ENCODE assay signal across 8 cellular contexts in the genomic region with DNA sequence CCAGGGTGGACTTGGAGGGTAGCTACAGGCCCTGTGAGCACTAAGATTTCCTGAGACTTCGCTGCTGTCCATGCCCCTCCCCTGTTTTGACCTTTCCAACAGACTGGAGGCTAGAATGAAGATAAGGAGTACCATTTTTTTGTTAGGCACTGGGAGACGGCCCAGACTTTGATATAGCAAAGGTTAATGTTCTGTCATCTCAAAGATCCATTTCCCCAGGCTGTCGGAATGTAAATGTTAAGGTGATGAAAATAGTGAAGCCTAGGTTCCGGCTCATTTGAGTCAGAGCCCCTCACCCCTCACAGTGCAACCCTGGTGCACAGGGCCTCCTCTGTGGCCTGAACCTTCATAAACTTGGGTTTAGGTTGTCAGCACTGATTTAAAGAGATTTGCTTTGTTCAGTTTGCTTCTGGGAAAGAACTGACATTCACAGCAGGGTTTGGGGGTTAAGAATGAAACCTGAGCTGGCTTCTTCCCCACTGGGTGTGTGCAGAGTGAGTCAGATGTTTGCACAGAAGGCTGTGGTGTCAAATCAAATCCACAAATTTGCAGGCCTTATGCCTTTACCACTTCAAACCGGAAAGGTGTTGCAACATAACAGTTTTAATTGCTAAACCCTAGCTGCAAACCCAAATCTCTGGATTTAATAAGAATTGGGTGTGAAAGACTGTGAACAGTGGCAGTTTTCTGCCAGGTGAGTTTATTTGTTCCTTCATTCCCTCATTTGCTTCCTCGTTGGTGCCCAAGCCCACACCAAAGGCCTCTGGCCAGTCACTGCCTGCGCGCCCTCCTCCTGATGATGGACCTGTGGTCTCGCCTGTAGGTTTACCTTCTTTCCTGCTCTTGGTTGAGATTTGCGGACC. TPM values are rescaled to one million over a fixed set of nuclear protein-coding genes. Genes with fewer than 3 reads are reported as not detected.
A peak's percentile ranks its signal among the peaks of the same experiment; 100 is the strongest.
DNase-seq lines count a peak whose midpoint lies in the region; ATAC-seq, FAIRE-seq and TF ChIP-seq lines count a peak whose summit lies in the region.

No MANE protein-coding gene starts in this region.

- H3K9ac ChIP-seq in HUES48 (ENCODE audit: low read depth, low read length) = no peak overlapping the region
- no peak overlapping the region for H3K9ac ChIP-seq in kidney (ENCODE audit: low read length in 2 of 2)

- ATAC-seq in HG02623 (IDR thresholded peaks at IDR 0.05; ENCODE audit: unreplicated experiment) = no peak

- 51 to 59% (median 55%) methylated on average over 10 of the region's 10 CpGs for WGBS in adrenal gland, 4 donors

- FAIRE-seq in kidney (lab: Jason Lieb, UNC) = no peak

- H3K27ac ChIP-seq in HUES48 (ENCODE audit: low read depth, low read length) = peak overlapping the region; percentile 94
- H3K27ac ChIP-seq in adrenal gland = peak overlapping the region in 3 of 5 donors; percentile 40 to 64 (median 54)
- H3K27ac ChIP-seq in kidney (ENCODE audit: low read depth in 2 of 2, low read length in 2 of 2) = peak overlapping the region; percentile 76 to 80

- peaks cover 7% of the 10 kb centered on the region for H3K4me1 ChIP-seq in HUES48 (ENCODE audit: control insufficient read depth, insufficient read depth, low read length)
- H3K4me1 ChIP-seq in adrenal gland (replicated peaks in 1 of 2) = peaks cover 11 to 17% of the 10 kb centered on the region in 2 donors
- H3K4me1 ChIP-seq in kidney (ENCODE audit: control insufficient read depth in 1 of 2, insufficient read depth in 1 of 2, low read depth in 1 of 2, low read length in 2 of 2) = peaks cover 10 to 17% of the 10 kb centered on the region in 2 donors

- DNase-seq in COR-L47 (lab: John Stamatoyannopoulos, UW) = peak; percentile 79
- DNase-seq in adrenal gland = peak in 6 of 7 donors; percentile 26 to 67 (median 44)
- DNase-seq in kidney = no peak
- peak; percentile 55 to 57 for DNase-seq in stimulated activated CD8-positive, alpha-beta memory T cell treated with anti-CD3 and anti-CD28 coated beads, Interleukin-15, amount 100 ng/mL, for 48 hours (ENCODE audit: low read depth in 2 of 2)
- no peak for DNase-seq in T-helper 9 cell

- no peaks in the 10 kb centered on the region for H3K36me3 ChIP-seq in HUES48 (ENCODE audit: control insufficient read depth, insufficient read depth, low read length)
- no peaks in the 10 kb centered on the region for H3K36me3 ChIP-seq in adrenal gland (replicated peaks in 1 of 2)
- H3K36me3 ChIP-seq in kidney (ENCODE audit: control insufficient read depth in 1 of 2, insufficient read depth in 2 of 2, low read length in 2 of 2) = no peaks in the 10 kb centered on the region

- no peak for TF ChIP-seq POLR2A in adrenal gland (IDR thresholded peaks at IDR 0.05)

- H3K27me3 ChIP-seq in HUES48 (ENCODE audit: control insufficient read depth, insufficient read depth, low read length) (no peaks in the 10 kb centered on the region), adrenal gland (no peaks in the 10 kb centered on the region)

- H3K9me3 ChIP-seq in HUES48 (ENCODE audit: control insufficient read depth, insufficient read depth, low read length) = no peaks in the 10 kb centered on the region
- no peaks in the 10 kb centered on the region for H3K9me3 ChIP-seq in adrenal gland (replicated peaks in 1 of 3)
- no peaks in the 10 kb centered on the region for H3K9me3 ChIP-seq in kidney (ENCODE audit: control insufficient read depth in 1 of 2, low read length in 2 of 2)

- intact Hi-C loops in adrenal gland (cut with DNase I) (no loop called here), kidney (cut with DNase I) (no loop called here)

- TF ChIP-seq CTCF in adrenal gland (IDR thresholded peaks at IDR 0.05) (no peak), kidney (IDR thresholded peaks at IDR 0.05; ENCODE audit: borderline replicate concordance, extremely low read depth, insufficient read depth) (no peak)

- 0 out of 2 replicates have a peak overlapping the region, but pooled peaks have one; percentile 7 for H3K4me3 ChIP-seq in HUES48 (ENCODE audit: low read depth, low read length)
- H3K4me3 ChIP-seq in adrenal gland = no peak overlapping the region
- H3K4me3 ChIP-seq in kidney (ENCODE audit: low read length in 2 of 2) = no peak overlapping the region

TF ChIP-seq in PFSK-1, 5 proteins besides CTCF, POLR2A, EP300 and RAD21:
- 0 out of 2 replicates have a peak, but pooled peaks have one; percentile 15 for TF ChIP-seq SIN3A (IDR thresholded peaks at IDR 0.05; ENCODE audit: borderline replicate concordance, insufficient read depth, low read length)
- TF ChIP-seq, protein P1, sequence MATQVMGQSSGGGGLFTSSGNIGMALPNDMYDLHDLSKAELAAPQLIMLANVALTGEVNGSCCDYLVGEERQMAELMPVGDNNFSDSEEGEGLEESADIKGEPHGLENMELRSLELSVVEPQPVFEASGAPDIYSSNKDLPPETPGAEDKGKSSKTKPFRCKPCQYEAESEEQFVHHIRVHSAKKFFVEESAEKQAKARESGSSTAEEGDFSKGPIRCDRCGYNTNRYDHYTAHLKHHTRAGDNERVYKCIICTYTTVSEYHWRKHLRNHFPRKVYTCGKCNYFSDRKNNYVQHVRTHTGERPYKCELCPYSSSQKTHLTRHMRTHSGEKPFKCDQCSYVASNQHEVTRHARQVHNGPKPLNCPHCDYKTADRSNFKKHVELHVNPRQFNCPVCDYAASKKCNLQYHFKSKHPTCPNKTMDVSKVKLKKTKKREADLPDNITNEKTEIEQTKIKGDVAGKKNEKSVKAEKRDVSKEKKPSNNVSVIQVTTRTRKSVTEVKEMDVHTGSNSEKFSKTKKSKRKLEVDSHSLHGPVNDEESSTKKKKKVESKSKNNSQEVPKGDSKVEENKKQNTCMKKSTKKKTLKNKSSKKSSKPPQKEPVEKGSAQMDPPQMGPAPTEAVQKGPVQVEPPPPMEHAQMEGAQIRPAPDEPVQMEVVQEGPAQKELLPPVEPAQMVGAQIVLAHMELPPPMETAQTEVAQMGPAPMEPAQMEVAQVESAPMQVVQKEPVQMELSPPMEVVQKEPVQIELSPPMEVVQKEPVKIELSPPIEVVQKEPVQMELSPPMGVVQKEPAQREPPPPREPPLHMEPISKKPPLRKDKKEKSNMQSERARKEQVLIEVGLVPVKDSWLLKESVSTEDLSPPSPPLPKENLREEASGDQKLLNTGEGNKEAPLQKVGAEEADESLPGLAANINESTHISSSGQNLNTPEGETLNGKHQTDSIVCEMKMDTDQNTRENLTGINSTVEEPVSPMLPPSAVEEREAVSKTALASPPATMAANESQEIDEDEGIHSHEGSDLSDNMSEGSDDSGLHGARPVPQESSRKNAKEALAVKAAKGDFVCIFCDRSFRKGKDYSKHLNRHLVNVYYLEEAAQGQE (IDR thresholded peaks at IDR 0.05; ENCODE audit: insufficient read depth in 1 of 2, low read depth in 2 of 2, low read length in 2 of 2) = no peak
- TF ChIP-seq TAF1 (IDR thresholded peaks at IDR 0.05; ENCODE audit: borderline replicate concordance, insufficient read depth, low read length) = peak; percentile 40; the same call in 1 of the 2 replicates
- TF ChIP-seq FOXP2 (optimal IDR thresholded peaks at IDR 0.05; ENCODE audit: borderline replicate concordance, extremely low read depth, extremely low read length, insufficient read depth) = peak; percentile 56
- no peak for TF ChIP-seq POLR2AphosphoS5 (IDR thresholded peaks at IDR 0.05; ENCODE audit: low read depth, low read length)

RNA-seq across cellular contexts. Expression of a gene that starts 20.6 kb away (rescaled TPM):
- polyA plus RNA-seq in PFSK-1 (2012; ENCODE audit: insufficient read length, low read depth) = 8.5 TPM
- 10 to 100 TPM in 3 of 8 donors, 1 to 10 TPM in 5; 7.2 to 17.9 (median 9.2) TPM for total RNA-seq in adrenal gland
- polyA plus RNA-seq in adrenal gland = 10 to 100 TPM; 15.4 to 19.9 (median 16.1) TPM
- total RNA-seq in kidney = 19.0 TPM
- 24.5 TPM for polyA plus RNA-seq in kidney (ENCODE audit: insufficient read depth, low read depth, low replicate concordance)

RNA-seq across cellular contexts. Expression of a gene that starts 37.6 kb away (rescaled TPM):
- polyA plus RNA-seq in PFSK-1 (2012; ENCODE audit: insufficient read length, low read depth) = 63.9 TPM
- total RNA-seq in adrenal gland (100 to 1,000 TPM in 4 of 8 donors, 10 to 100 TPM in 4; 84.2 to 155 (median 102) TPM), kidney (71.7 TPM)
- polyA plus RNA-seq in adrenal gland (100 to 1,000 TPM in 1 of 3 donors, 10 to 100 TPM in 2; 59.2 to 198 (median 84.8) TPM), kidney (ENCODE audit: insufficient read depth, low read depth, low replicate concordance) (138 TPM)

Comparison
In these comparisons a context has a peak if more than half of its experiments do, and no peak if none do; other contexts are left out.
1. DNase-seq: peak in COR-L47 (single experiment), adrenal gland (6 of 7) and stimulated activated CD8-positive, alpha-beta memory T cell treated with anti-CD3 and anti-CD28 coated beads, Interleukin-15, amount 100 ng/mL, for 48 hours (2 of 2); none in kidney (single experiment) and T-helper 9 cell (single experiment).
2. Peak in every context shown above with its lines, with median percentiles within 50 percentile points of each other: H3K27ac ChIP-seq.